Comparison of ENCODE assay signal across 27 cellular contexts in the genomic region with DNA sequence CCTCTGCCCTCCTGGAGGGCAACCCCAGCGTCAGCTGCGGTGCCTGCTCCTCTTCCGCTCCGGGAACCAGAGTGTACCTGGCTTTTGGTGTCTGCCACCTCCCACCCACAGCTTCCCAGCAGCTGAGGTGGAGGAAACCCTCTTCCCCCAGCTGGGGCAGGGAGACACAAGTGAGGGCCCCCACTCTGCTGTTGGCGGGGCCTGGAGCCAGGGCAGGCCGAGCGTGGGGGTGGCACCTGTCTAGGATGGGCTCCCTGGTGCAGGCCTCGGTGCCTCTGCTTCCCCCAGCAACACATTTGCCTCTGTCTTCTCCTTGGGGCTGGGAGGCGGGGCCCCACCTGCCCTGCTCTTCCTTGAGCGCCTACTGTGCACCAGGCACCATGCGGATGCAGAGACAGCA. TPM values are rescaled to one million over a fixed set of nuclear protein-coding genes. Genes with fewer than 3 reads are reported as not detected.
DNase-seq lines count a peak whose midpoint lies in the region; ATAC-seq, FAIRE-seq and TF ChIP-seq lines count a peak whose summit lies in the region.
"Had no signal": no experiment of that assay in that cellular context is flagged by ENCODE, and none has a peak within 500 bp of the region (broad histone marks: within the 10 kb centered on the region; RNA-seq: fewer than 3 reads in every experiment).

No MANE protein-coding gene starts in this region.

- H3K4me2 ChIP-seq in IMR-90 (ENCODE audit: low read depth, low read length) (no peak overlapping the region), H1 (ENCODE audit: insufficient read depth in 1 of 2, low read depth in 2 of 2, low read length in 2 of 2) (no peak overlapping the region)
- H3K4me2 ChIP-seq: SK-N-SH had no signal

- no peak overlapping the region for H2BK120ac ChIP-seq in IMR-90 (ENCODE audit: low read depth, low read length)
- no peak overlapping the region for H2BK120ac ChIP-seq in H1 (replicated peaks; ENCODE audit: low read depth, low read length)

- H3K56ac ChIP-seq in IMR-90 (ENCODE audit: extremely low read depth, insufficient read depth, low read length) (no peak overlapping the region), H1 (replicated peaks; ENCODE audit: insufficient read length, low read depth, low read length) (no peak overlapping the region)

- H3K79me1 ChIP-seq in IMR-90 (ENCODE audit: low read depth in 1 of 2, low read length in 2 of 2) (no peaks in the 10 kb centered on the region), H1 (ENCODE audit: low read depth, low read length) (no peaks in the 10 kb centered on the region)

- H2AK5ac ChIP-seq in IMR-90 (ENCODE audit: low read depth, low read length), result 0 out of 2 replicates have a peak overlapping the region, but pooled peaks have one; percentile 3
- no peak overlapping the region for H2AK5ac ChIP-seq in H1 (ENCODE audit: low read depth, low read length)

- H3K4me3 Mint-ChIP-seq in activated naive CD8-positive, alpha-beta T cell treated with anti-CD3 and anti-CD28 coated beads, Interleukin-2, amount 10 ng/mL, durations not matched to agents 7 days and 5 days, result peak overlapping the region; percentile 45
- H3K4me3 Mint-ChIP-seq in activated naive CD8-positive, alpha-beta T cell treated with anti-CD3 and anti-CD28 coated beads, Interleukin-2, amount 50 U/mL, for 24 hours, result no peak overlapping the region
- H3K4me3 Mint-ChIP-seq: CD8-positive, alpha-beta T cell had no signal

- H3K14ac ChIP-seq in IMR-90 (replicated peaks; ENCODE audit: low read depth, low read length) (no peak overlapping the region), H1 (ENCODE audit: insufficient read length) (no peak overlapping the region)

- H3K23me2 ChIP-seq in H1 (ENCODE audit: low read depth, low read length), result no peaks in the 10 kb centered on the region

- in situ Hi-C loops in IMR-90 (cut with MboI; ENCODE audit: low sequenced_read_pairs), result loop anchor here (5.0 kb wide), 1 partner anchor 153 kb away; no protein-coding TSS in a partner anchor

- TF ChIP-seq CTCF in IMR-90 (conservative IDR thresholded peaks at IDR 0.05; ENCODE audit: low read depth, low read length), result no peak
- no peak for TF ChIP-seq CTCF in H1 (IDR thresholded peaks at IDR 0.05; ENCODE audit: control extremely low read depth in 1 of 3, insufficient read depth in 1 of 3, low read depth in 1 of 3, low read length in 3 of 3)

- H4K20me1 ChIP-seq in IMR-90 (ENCODE audit: insufficient read depth, low read length), result no peaks in the 10 kb centered on the region
- no peaks in the 10 kb centered on the region for H4K20me1 ChIP-seq in H1 (replicated peaks in 1 of 2; ENCODE audit: control insufficient read depth in 1 of 2, insufficient read depth in 2 of 2, low read length in 2 of 2)

- no peak overlapping the region for H3K4me3 ChIP-seq in IMR-90 (ENCODE audit: insufficient read depth, low read depth, low read length)
- H3K4me3 ChIP-seq in H1 (ENCODE audit: extremely low read depth in 1 of 4, insufficient read depth in 2 of 4, low read depth in 3 of 4, low read length in 4 of 4), result no peak overlapping the region
- H3K4me3 ChIP-seq: GM12878, MG63 had no signal

- 100% methylated on average over 1 of the region's 11 CpGs; no CpG with 5 or more reads in 1 of the 2 experiments for WGBS in IMR-90 (ENCODE audit: extremely low coverage in 2 of 2, insufficient read length in 1 of 2), 2 experiments
- 92% methylated on average over 11 of the region's 11 CpGs; no CpG with 5 or more reads in 1 of the 2 experiments for WGBS in H1 (ENCODE audit: extremely low coverage in 1 of 2, insufficient coverage in 1 of 2, insufficient read length in 1 of 2, insufficient replicate concordance in 2 of 2, low coverage in 1 of 2, low lambda C conversion rate in 2 of 2, missing lambda C conversion rate in 1 of 2), 2 experiments

- dilution Hi-C loops in IMR-90 (cut with HindIII; ENCODE audit: low sequenced_read_pairs, unreplicated experiment), result no loop called here

- POLR2A ChIA-PET in activated naive CD8-positive, alpha-beta T cell treated with anti-CD3 and anti-CD28 coated beads, Interleukin-2, amount 10 ng/mL, durations not matched to agents 7 days and 5 days (lab: Charles Lee), result interaction anchor here (0.8 to 7.5 kb wide), 7 partner anchors 10 to 25 kb away, joined by 3 to 91 read pairs (median 11); partner anchors contain the start of gene LIF
- POLR2A ChIA-PET in IMR-90 (lab: Charles Lee; ENCODE audit: unreplicated experiment), result no interaction called here
- POLR2A ChIA-PET in H1 (lab: Charles Lee; ENCODE audit: partially characterized antibody), result interaction anchor here (0.8 to 1.6 kb wide), 3 partner anchors 10 to 21 kb away, joined by 3 to 4 read pairs (median 4); no protein-coding TSS in a partner anchor

- H3K4me1 ChIP-seq in IMR-90 (ENCODE audit: control insufficient read depth, insufficient read depth, low read length) (peaks cover 8% of the 10 kb centered on the region), H1 (replicated peaks in 1 of 4; ENCODE audit: control insufficient read depth in 3 of 4, insufficient read depth in 4 of 4, low read length in 3 of 4) (peaks cover 3 to 17% (median 9%) of the 10 kb centered on the region in 4 experiments)

- H3K23ac ChIP-seq in IMR-90 (ENCODE audit: low read depth, low read length) (no peak overlapping the region), H1 (ENCODE audit: insufficient read length) (no peak overlapping the region)

- H3K9me3 ChIP-seq in IMR-90 (ENCODE audit: control insufficient read depth, insufficient read depth, low read length) (no peaks in the 10 kb centered on the region), H1 (ENCODE audit: insufficient read depth in 2 of 2, low read depth in 1 of 2, low read length in 1 of 2) (no peaks in the 10 kb centered on the region)
- H3K9me3 ChIP-seq: Caco-2, MG63, SK-N-SH had no signal

- H4K8ac ChIP-seq in IMR-90 (ENCODE audit: low read depth in 2 of 2, low read length in 2 of 2) (no peak overlapping the region), H1 (ENCODE audit: extremely low read depth, insufficient read depth, low read length) (no peak overlapping the region)

- H3K18ac ChIP-seq in IMR-90 (ENCODE audit: low read depth, low read length) (no peak overlapping the region), H1 (ENCODE audit: extremely low read depth, low read length) (no peak overlapping the region)

- peak overlapping the region; percentile 31 for H2AK9ac ChIP-seq in IMR-90 (replicated peaks; ENCODE audit: low read depth, low read length, poor library complexity)

- no peak overlapping the region for H3K9ac ChIP-seq in IMR-90 (ENCODE audit: low read depth, low read length)
- H3K9ac ChIP-seq in H1 (replicated peaks in 1 of 4; ENCODE audit: extremely low read depth in 1 of 4, low read depth in 3 of 4, low read length in 3 of 4), result no peak overlapping the region
- H3K9ac ChIP-seq: SK-N-SH had no signal

- TF ChIP-seq POLR2A in IMR-90 (IDR thresholded peaks at IDR 0.05; ENCODE audit: low read depth, low read length) (no peak), H1 (IDR thresholded peaks at IDR 0.05; ENCODE audit: control extremely low read depth in 1 of 2, low read depth in 2 of 2, low read length in 2 of 2) (no peak)

- H3K4ac ChIP-seq in IMR-90 (ENCODE audit: low read depth, low read length) (no peak overlapping the region), H1 (replicated peaks; ENCODE audit: insufficient read length, low read depth, low read length) (no peak overlapping the region)

- ATAC-seq in activated naive CD8-positive, alpha-beta T cell treated with anti-CD3 and anti-CD28 coated beads, Interleukin-2, amount 10 ng/mL, durations not matched to agents 7 days and 5 days (ENCODE audit: low read depth), result peak; percentile 10
- ATAC-seq in activated naive CD8-positive, alpha-beta T cell treated with anti-CD3 and anti-CD28 coated beads, Interleukin-2, amount 50 U/mL, for 24 hours, result no peak
- ATAC-seq in IMR-90 (ENCODE audit: low read depth) (no peak), GM18502 (IDR thresholded peaks at IDR 0.05; ENCODE audit: poor library complexity, unreplicated experiment) (no peak)
- ATAC-seq: CD8-positive, alpha-beta T cell; GM12878; HepG2; Panc1 had no signal

- no peak for FAIRE-seq in H1 (lab: Jason Lieb, UNC)
- FAIRE-seq in urothelium cell line (lab: Jason Lieb, UNC), result peak; percentile 56
- FAIRE-seq: GM12878, H54, HepG2 had no signal

- no peaks in the 10 kb centered on the region for H3K36me3 ChIP-seq in IMR-90 (ENCODE audit: control insufficient read depth, insufficient read depth, low read length)
- no peaks in the 10 kb centered on the region for H3K36me3 ChIP-seq in H1 (ENCODE audit: control insufficient read depth in 2 of 4, insufficient read depth in 4 of 4, low read length in 3 of 4)
- H3K36me3 ChIP-seq: MG63 had no signal

- H2BK12ac ChIP-seq in H1 (ENCODE audit: low read depth, low read length), result 0 out of 2 replicates have a peak overlapping the region, but pooled peaks have one; percentile 6

- no peak for DNase-seq in activated naive CD8-positive, alpha-beta T cell treated with anti-CD3 and anti-CD28 coated beads, Interleukin-2, amount 10 ng/mL, durations not matched to agents 7 days and 5 days
- DNase-seq in activated naive CD8-positive, alpha-beta T cell treated with anti-CD3 and anti-CD28 coated beads, Interleukin-2, amount 50 U/mL, for 24 hours, result no peak
- DNase-seq in IMR-90 (no peak), H1 (ENCODE audit: low read depth in 1 of 2, low spot score in 2 of 2) (no peak), urothelium cell line (ENCODE audit: low spot score) (no peak), NCI-H146 treated with DMSO at 0.1 percent for 48 hours (lab: John Stamatoyannopoulos, UW; ENCODE audit: unreplicated experiment) (no peak)
- DNase-seq: C1 segment of cervical spinal cord; Caco-2; CD8-positive, alpha-beta T cell; EL; GDM1; KBM-7; MG63; NCI-H1105 treated with DMSO at 0.1 percent for 48 hours; NCI-H1694; NCI-H2081; NCI-H2227 treated with DMSO at 0.1 percent for 48 hours; NCI-H526 treated with DMSO at 0.1 percent for 48 hours; SK-N-SH; SW 1271 had no signal

- H3K9me1 ChIP-seq in IMR-90 (ENCODE audit: insufficient read depth, low read length), result no peaks in the 10 kb centered on the region; the same call in 1 of the 2 replicates

- H3K79me2 ChIP-seq in H1 (ENCODE audit: control insufficient read depth in 1 of 2, insufficient read depth in 2 of 2, low read length in 2 of 2), result no peaks in the 10 kb centered on the region

- H4K91ac ChIP-seq in IMR-90 (ENCODE audit: insufficient read depth, low read depth, low read length), result no peak overlapping the region
- H4K91ac ChIP-seq in H1 (replicated peaks; ENCODE audit: insufficient read length, low read length), result no peak overlapping the region

- peak overlapping the region; percentile 64 for H3K27ac Mint-ChIP-seq in activated naive CD8-positive, alpha-beta T cell treated with anti-CD3 and anti-CD28 coated beads, Interleukin-2, amount 10 ng/mL, durations not matched to agents 7 days and 5 days
- H3K27ac Mint-ChIP-seq in activated naive CD8-positive, alpha-beta T cell treated with anti-CD3 and anti-CD28 coated beads, Interleukin-2, amount 50 U/mL, for 24 hours, result no peak overlapping the region
- H3K27ac Mint-ChIP-seq: CD8-positive, alpha-beta T cell had no signal

- intact Hi-C loops in IMR-90 (cut with micrococcal nuclease), result no loop called here

- no peaks in the 10 kb centered on the region for H3K9me3 Mint-ChIP-seq in activated naive CD8-positive, alpha-beta T cell treated with anti-CD3 and anti-CD28 coated beads, Interleukin-2, amount 10 ng/mL, durations not matched to agents 7 days and 5 days
- H3K9me3 Mint-ChIP-seq in activated naive CD8-positive, alpha-beta T cell treated with anti-CD3 and anti-CD28 coated beads, Interleukin-2, amount 50 U/mL, for 24 hours, result no peaks in the 10 kb centered on the region
- H3K9me3 Mint-ChIP-seq: CD8-positive, alpha-beta T cell had no signal

- no peak for TF ChIP-seq EP300 in H1 (IDR thresholded peaks at IDR 0.05; ENCODE audit: borderline replicate concordance in 1 of 2, low read depth in 2 of 2, low read length in 2 of 2)

- peaks cover 31% of the 10 kb centered on the region for H3K36me3 Mint-ChIP-seq in activated naive CD8-positive, alpha-beta T cell treated with anti-CD3 and anti-CD28 coated beads, Interleukin-2, amount 10 ng/mL, durations not matched to agents 7 days and 5 days
- peaks cover 18% of the 10 kb centered on the region for H3K36me3 Mint-ChIP-seq in activated naive CD8-positive, alpha-beta T cell treated with anti-CD3 and anti-CD28 coated beads, Interleukin-2, amount 50 U/mL, for 24 hours (ENCODE audit: low read depth)
- H3K36me3 Mint-ChIP-seq: CD8-positive, alpha-beta T cell had no signal

- H3K27ac ChIP-seq in IMR-90 (ENCODE audit: insufficient read depth, low read length) (no peak overlapping the region), H1 (ENCODE audit: low read depth, low read length) (no peak overlapping the region)

- H2AFZ ChIP-seq in IMR-90 (replicated peaks; ENCODE audit: low read length, poor library complexity) (peak overlapping the region; percentile 34), H1 (ENCODE audit: low read length) (no peak overlapping the region)

- H3K4me1 Mint-ChIP-seq in activated naive CD8-positive, alpha-beta T cell treated with anti-CD3 and anti-CD28 coated beads, Interleukin-2, amount 10 ng/mL, durations not matched to agents 7 days and 5 days, result peaks cover 59% of the 10 kb centered on the region
- H3K4me1 Mint-ChIP-seq in activated naive CD8-positive, alpha-beta T cell treated with anti-CD3 and anti-CD28 coated beads, Interleukin-2, amount 50 U/mL, for 24 hours, result peaks cover 24% of the 10 kb centered on the region

- CTCF ChIA-PET in IMR-90 (lab: Yijun Ruan, JAX), result interaction anchor here (1.2 to 1.3 kb wide), 2 partner anchors 28 to 78 kb away, joined by 3 to 5 read pairs; no protein-coding TSS in a partner anchor
- CTCF ChIA-PET in H1 (lab: Charles Lee; ENCODE audit: partially characterized antibody), result interaction anchor here (1.1 to 3.5 kb wide), 6 partner anchors 17 to 153 kb away, joined by 3 to 17 read pairs (median 5); no protein-coding TSS in a partner anchor

- H4K5ac ChIP-seq in IMR-90 (ENCODE audit: low read depth, low read length), result no peak overlapping the region
- no peak overlapping the region for H4K5ac ChIP-seq in H1 (ENCODE audit: insufficient read length, low read depth, low read length)

- no peak overlapping the region for H2BK5ac ChIP-seq in IMR-90 (ENCODE audit: low read depth, low read length, poor library complexity, severe bottlenecking)
- H2BK5ac ChIP-seq in H1 (ENCODE audit: low read depth, low read length), result no peak overlapping the region

- H2BK15ac ChIP-seq in IMR-90 (ENCODE audit: low read depth, low read length) (no peak overlapping the region), H1 (ENCODE audit: low read length) (no peak overlapping the region)

- TF ChIP-seq RAD21 in IMR-90 (IDR thresholded peaks at IDR 0.05; ENCODE audit: low read length) (no peak), H1 (IDR thresholded peaks at IDR 0.05 in 1 of 2, conservative IDR thresholded peaks at IDR 0.05 in 1 of 2; ENCODE audit: low read depth in 2 of 2, low read length in 2 of 2) (no peak)

- no peak overlapping the region for H2BK20ac ChIP-seq in IMR-90 (ENCODE audit: low read depth, low read length)
- no peak overlapping the region for H2BK20ac ChIP-seq in H1 (ENCODE audit: low read length)

- H3K27me3 ChIP-seq in IMR-90 (ENCODE audit: control insufficient read depth, insufficient read depth, low read length), result no peaks in the 10 kb centered on the region; the same call in 1 of the 2 replicates
- peaks cover 0 to 2% (median 0%) of the 10 kb centered on the region in 4 experiments; a peak in 2 of 7 replicates for H3K27me3 ChIP-seq in H1 (replicated peaks in 1 of 4; ENCODE audit: control insufficient read depth in 3 of 4, extremely low read depth in 1 of 4, insufficient read depth in 3 of 4, low read length in 3 of 4)
- H3K27me3 ChIP-seq: MG63 had no signal

- H3K27me3 Mint-ChIP-seq in activated naive CD8-positive, alpha-beta T cell treated with anti-CD3 and anti-CD28 coated beads, Interleukin-2, amount 10 ng/mL, durations not matched to agents 7 days and 5 days, result no peaks in the 10 kb centered on the region
- H3K27me3 Mint-ChIP-seq in activated naive CD8-positive, alpha-beta T cell treated with anti-CD3 and anti-CD28 coated beads, Interleukin-2, amount 50 U/mL, for 24 hours, result no peaks in the 10 kb centered on the region

- no TSS peak for BruUV-seq in IMR-90 (replicated peaks; lab: Mats Ljungman, UMichigan)

RNA-seq across cellular contexts. Expression of gene OSM, which starts 6.4 kb away (rescaled TPM):
- total RNA-seq in activated naive CD8-positive, alpha-beta T cell treated with anti-CD3 and anti-CD28 coated beads, Interleukin-2, amount 10 ng/mL, durations not matched to agents 7 days and 5 days, result 100 to 1,000 TPM; 125 to 142 TPM
- total RNA-seq in IMR-90 (2012; rRNA removed), result not detected in 2 replicates
- polyA plus RNA-seq in IMR-90 (2012; rRNA removed) (not detected in 2 replicates), H1 (2011; rRNA removed) (not detected in 2 replicates)
- 0.07 TPM in 1 of 2 replicates, not detected in the other for polyA plus RNA-seq in IMR-90 (2012; cell fraction: cytosol; rRNA removed)
- polyA plus RNA-seq in IMR-90 (2012; cell fraction: nucleus; rRNA removed; ENCODE audit: low replicate concordance), result 0.42 and 0.81 TPM in 2 replicates
- not detected in 2 replicates for total RNA-seq in H1 (2021; fragmentation: NEBNext Ultra II Directional; extraction: Animal tissue kit (Norgen Biotek cat#: 25700))
- polyA plus RNA-seq in H1 (2011; cell fraction: cytosol; rRNA removed), result not detected
- polyA plus RNA-seq in H1 (2011; cell fraction: nucleus; rRNA removed), result not detected
- not detected in 4 replicates for polyA plus RNA-seq in H1 (2012, experiment 1 of 2)
- not detected for polyA plus RNA-seq in H1 (2012, experiment 2 of 2)
- not detected for polyA plus RNA-seq in H1 (2013, experiment 1 of 2)
- not detected for polyA plus RNA-seq in H1 (2013, experiment 2 of 2)
- not detected in 2 replicates for polyA minus RNA-seq in H1 (2011; rRNA and poly(A)+ RNA removed)
- polyA minus RNA-seq in H1 (2011; cell fraction: cytosol; rRNA and poly(A)+ RNA removed), result not detected
- polyA minus RNA-seq in H1 (2011; cell fraction: nucleus; rRNA and poly(A)+ RNA removed), result not detected
- total RNA-seq: A673, Caco-2, HepG2, HT1080 had no signal
- polyA plus RNA-seq: HepG2, SK-N-SH had no signal

RNA-seq across cellular contexts. Expression of gene LIF, which starts 13.7 kb away (rescaled TPM):
- 100 to 1,000 TPM; 508 to 564 TPM for total RNA-seq in activated naive CD8-positive, alpha-beta T cell treated with anti-CD3 and anti-CD28 coated beads, Interleukin-2, amount 10 ng/mL, durations not matched to agents 7 days and 5 days
- 79.4 and 130 TPM in 2 replicates for total RNA-seq in IMR-90 (2012; rRNA removed)
- polyA plus RNA-seq in IMR-90 (2012; rRNA removed) (203 and 214 TPM in 2 replicates), H1 (2011; rRNA removed) (3.3 and 4.1 TPM in 2 replicates)
- 41.6 and 110 TPM in 2 replicates for polyA plus RNA-seq in IMR-90 (2012; cell fraction: cytosol; rRNA removed)
- polyA plus RNA-seq in IMR-90 (2012; cell fraction: nucleus; rRNA removed; ENCODE audit: low replicate concordance), result 1,609 and 2,085 TPM in 2 replicates
- total RNA-seq in H1 (2021; fragmentation: NEBNext Ultra II Directional; extraction: Animal tissue kit (Norgen Biotek cat#: 25700)), result 3.3 and 3.5 TPM in 2 replicates
- 4.0 TPM for polyA plus RNA-seq in H1 (2011; cell fraction: cytosol; rRNA removed)
- 16.5 TPM for polyA plus RNA-seq in H1 (2011; cell fraction: nucleus; rRNA removed)
- 3.5 to 4.5 TPM (median 3.9 TPM) in 4 replicates for polyA plus RNA-seq in H1 (2012, experiment 1 of 2)
- polyA plus RNA-seq in H1 (2012, experiment 2 of 2), result 2.9 TPM
- polyA plus RNA-seq in H1 (2013, experiment 1 of 2), result 2.2 TPM
- polyA plus RNA-seq in H1 (2013, experiment 2 of 2), result 1.8 TPM
- 9.4 and 9.6 TPM in 2 replicates for polyA minus RNA-seq in H1 (2011; rRNA and poly(A)+ RNA removed)
- 6.2 TPM for polyA minus RNA-seq in H1 (2011; cell fraction: cytosol; rRNA and poly(A)+ RNA removed)
- polyA minus RNA-seq in H1 (2011; cell fraction: nucleus; rRNA and poly(A)+ RNA removed), result 4.6 TPM

RNA-seq across cellular contexts. Expression of gene CASTOR1, which starts 29.0 kb away (rescaled TPM):
- 10 to 100 TPM; 24.2 to 27.5 TPM for total RNA-seq in activated naive CD8-positive, alpha-beta T cell treated with anti-CD3 and anti-CD28 coated beads, Interleukin-2, amount 10 ng/mL, durations not matched to agents 7 days and 5 days
- 10.6 and 11.7 TPM in 2 replicates for total RNA-seq in IMR-90 (2012; rRNA removed)
- polyA plus RNA-seq in IMR-90 (2012; rRNA removed) (23.5 and 26.9 TPM in 2 replicates), H1 (2011; rRNA removed) (36.0 and 44.6 TPM in 2 replicates)
- 11.4 and 33.1 TPM in 2 replicates for polyA plus RNA-seq in IMR-90 (2012; cell fraction: cytosol; rRNA removed)
- 55.8 and 106 TPM in 2 replicates for polyA plus RNA-seq in IMR-90 (2012; cell fraction: nucleus; rRNA removed; ENCODE audit: low replicate concordance)
- total RNA-seq in H1 (2021; fragmentation: NEBNext Ultra II Directional; extraction: Animal tissue kit (Norgen Biotek cat#: 25700)), result 8.4 and 10.3 TPM in 2 replicates
- polyA plus RNA-seq in H1 (2011; cell fraction: cytosol; rRNA removed), result 22.6 TPM
- polyA plus RNA-seq in H1 (2011; cell fraction: nucleus; rRNA removed), result 27.5 TPM
- polyA plus RNA-seq in H1 (2012, experiment 1 of 2), result 3.7 to 12.4 TPM (median 11.3 TPM) in 4 replicates
- polyA plus RNA-seq in H1 (2012, experiment 2 of 2), result 10.9 TPM
- 9.5 TPM for polyA plus RNA-seq in H1 (2013, experiment 1 of 2)
- polyA plus RNA-seq in H1 (2013, experiment 2 of 2), result 10.2 TPM
- polyA minus RNA-seq in H1 (2011; rRNA and poly(A)+ RNA removed), result 8.2 and 8.5 TPM in 2 replicates
- 3.8 TPM for polyA minus RNA-seq in H1 (2011; cell fraction: cytosol; rRNA and poly(A)+ RNA removed)
- 8.7 TPM for polyA minus RNA-seq in H1 (2011; cell fraction: nucleus; rRNA and poly(A)+ RNA removed)

Comparison
In these comparisons a context has a peak if more than half of its experiments do, and no peak if none do; other contexts are left out.
1. RNA of gene OSM, which starts 6.4 kb away (total RNA-seq): 125 to 142 TPM in activated naive CD8-positive, alpha-beta T cell treated with anti-CD3 and anti-CD28 coated beads, Interleukin-2, amount 10 ng/mL, durations not matched to agents 7 days and 5 days; not detected in IMR-90 and not detected in H1; every median in the first group is over 100 times any median in the second.
2. RNA of gene LIF, which starts 13.7 kb away (total RNA-seq): 508 to 564 TPM in activated naive CD8-positive, alpha-beta T cell treated with anti-CD3 and anti-CD28 coated beads, Interleukin-2, amount 10 ng/mL, durations not matched to agents 7 days and 5 days and 79.4 to 130 TPM in IMR-90; 3.3 to 3.5 TPM in H1; every median in the first group is over 10 times any median in the second.